ENCODE assay signal across 1 cellular context in the genomic region with DNA sequence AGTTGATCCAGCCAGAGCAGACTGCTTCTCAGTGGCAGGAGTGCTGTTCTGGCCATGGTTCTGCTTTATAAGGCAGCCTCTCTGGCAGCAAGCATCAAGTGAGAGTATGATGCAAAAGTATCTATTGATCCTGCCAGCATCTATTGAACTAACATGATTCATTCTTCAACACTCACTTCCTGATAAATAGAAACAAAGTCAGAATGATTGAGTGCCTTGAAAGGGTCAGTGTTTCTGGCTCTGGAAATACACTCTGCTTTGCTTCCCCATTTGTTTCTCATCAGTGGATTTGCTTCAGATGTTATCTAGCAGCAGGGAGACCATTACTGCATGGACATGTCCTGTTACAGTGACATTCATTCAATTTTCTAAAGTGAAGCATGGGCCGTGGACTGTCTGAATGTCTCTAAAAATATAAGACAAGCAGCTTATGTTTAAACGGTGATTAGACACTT.
TF ChIP-seq lines count a peak whose summit lies in the region.

No MANE protein-coding gene starts in this region.

TF ChIP-seq in WTC11, 78 proteins besides CTCF, POLR2A, EP300 and RAD21 (continued from another document):
- TF ChIP-seq, protein P1, sequence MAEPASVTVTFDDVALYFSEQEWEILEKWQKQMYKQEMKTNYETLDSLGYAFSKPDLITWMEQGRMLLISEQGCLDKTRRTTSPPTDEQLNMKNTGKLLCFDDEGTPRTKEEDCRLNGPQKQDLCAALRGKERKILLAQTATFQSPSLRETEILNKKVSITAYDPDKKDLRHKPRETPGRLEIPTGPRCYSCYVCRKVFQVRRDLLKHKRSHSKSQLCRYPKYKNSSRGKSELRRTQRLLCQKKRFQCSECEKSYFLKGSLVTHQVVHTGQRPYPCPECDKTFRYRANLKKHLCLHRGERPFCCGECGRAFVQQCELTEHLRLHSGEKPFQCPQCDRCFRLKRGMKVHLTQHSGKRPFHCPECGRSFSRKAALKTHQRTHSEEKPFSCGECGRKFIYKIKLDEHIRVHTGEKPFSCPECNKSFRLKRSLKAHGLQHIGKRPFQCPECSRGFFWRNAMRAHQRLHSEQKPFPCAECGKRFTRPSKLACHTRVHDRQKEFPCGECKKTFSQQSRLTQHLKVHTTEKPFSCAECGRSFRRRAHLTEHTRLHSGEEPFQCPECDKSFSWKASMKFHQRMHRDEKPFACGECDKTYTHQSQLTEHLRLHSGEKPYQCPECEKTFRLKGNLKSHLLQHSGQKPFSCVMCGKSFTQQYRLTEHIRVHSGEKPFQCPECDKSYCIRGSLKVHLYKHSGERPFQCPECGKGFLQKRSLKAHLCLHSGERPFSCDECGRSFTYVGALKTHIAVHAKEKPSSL (CRISPR knock-in tag; conservative IDR thresholded peaks at IDR 0.05): no peak
